In genomic region chrX:72308566-72309296, GRCh38 we compare ENCODE assay signal across 9 cellular contexts. TPM values are rescaled to one million over a fixed set of nuclear protein-coding genes. Genes with fewer than 3 reads are reported as not detected.
A peak's percentile ranks its signal among the peaks of the same experiment; 100 is the strongest.
DNase-seq lines count a peak whose midpoint lies in the region; ATAC-seq and TF ChIP-seq lines count a peak whose summit lies in the region.
"Had no signal": no experiment of that assay in that cellular context is flagged by ENCODE, and none has a peak within 500 bp of the region (broad histone marks: within the 10 kb centered on the region; RNA-seq: fewer than 3 reads in every experiment).

No MANE protein-coding gene starts in this region.

- H3K9me3 Mint-ChIP-seq in activated CD4-positive, alpha-beta T cell treated with anti-CD3 and anti-CD28 coated beads, Interleukin-2, amount 10 ng/mL, durations not matched to agents 7 days and 5 days: no peaks in the 10 kb centered on the region

- ATAC-seq in GM21529 (IDR thresholded peaks at IDR 0.05; ENCODE audit: unreplicated experiment): peak; percentile 48

- no peaks in the 10 kb centered on the region for H3K36me3 Mint-ChIP-seq in activated CD4-positive, alpha-beta T cell treated with anti-CD3 and anti-CD28 coated beads, Interleukin-2, amount 10 ng/mL, durations not matched to agents 7 days and 5 days (ENCODE audit: low read depth)

- no peak for TF ChIP-seq CTCF in epithelial cell of esophagus (IDR thresholded peaks at IDR 0.05; ENCODE audit: insufficient read depth, low read depth, low read length, missing control alignments)

- peaks cover 24% of the 10 kb centered on the region for H3K4me1 Mint-ChIP-seq in activated CD4-positive, alpha-beta T cell treated with anti-CD3 and anti-CD28 coated beads, Interleukin-2, amount 10 ng/mL, durations not matched to agents 7 days and 5 days

- H3K27me3 ChIP-seq in BLaER1: peaks cover 68% of the 10 kb centered on the region

- no peak overlapping the region for H3K27ac ChIP-seq in BLaER1

- CTCF ChIA-PET in activated CD4-positive, alpha-beta T cell treated with anti-CD3 and anti-CD28 coated beads, Interleukin-2, amount 10 ng/mL, durations not matched to agents 7 days and 5 days (lab: Charles Lee): no interaction called here

- DNase-seq in NCI-H2081 treated with DMSO at 0.1 percent for 48 hours (lab: John Stamatoyannopoulos, UW) (peak; percentile 41), epithelial cell of esophagus (ENCODE audit: low read depth) (peak; percentile 72), mesenteric fat pad (ENCODE audit: low spot score) (peak; percentile 85), stromal cell of bone marrow (ENCODE audit: low read depth) (peak; percentile 28), GF-D8 (lab: John Stamatoyannopoulos, UW) (no peak)
- no peak for DNase-seq in activated CD4-positive, alpha-beta T cell treated with anti-CD3 and anti-CD28 coated beads, Interleukin-2, amount 10 ng/mL, durations not matched to agents 7 days and 5 days

- H3K9me3 ChIP-seq in BLaER1: peaks cover 18% of the 10 kb centered on the region; the same call in 1 of the 2 replicates

- no peak overlapping the region for H3K9ac ChIP-seq in BLaER1

- peaks cover 51% of the 10 kb centered on the region for H3K27me3 Mint-ChIP-seq in activated CD4-positive, alpha-beta T cell treated with anti-CD3 and anti-CD28 coated beads, Interleukin-2, amount 10 ng/mL, durations not matched to agents 7 days and 5 days

- H3K4me3 ChIP-seq in BLaER1 (no peak overlapping the region), epithelial cell of esophagus (ENCODE audit: low read length) (peak overlapping the region; percentile 26)

- POLR2A ChIA-PET in activated CD4-positive, alpha-beta T cell treated with anti-CD3 and anti-CD28 coated beads, Interleukin-2, amount 10 ng/mL, durations not matched to agents 7 days and 5 days (lab: Charles Lee): interaction anchor here (0.6 kb wide), 1 partner anchor 10 kb away, joined by 4 read pairs; no protein-coding TSS in a partner anchor

- no peaks in the 10 kb centered on the region for H3K36me3 ChIP-seq in BLaER1

- no peak overlapping the region for H3K27ac Mint-ChIP-seq in activated CD4-positive, alpha-beta T cell treated with anti-CD3 and anti-CD28 coated beads, Interleukin-2, amount 10 ng/mL, durations not matched to agents 7 days and 5 days

- peak overlapping the region; percentile 60 for H3K4me2 ChIP-seq in BLaER1

- H4K20me1 ChIP-seq in BLaER1: peaks cover 47% of the 10 kb centered on the region

- H3K4me3 Mint-ChIP-seq in activated CD4-positive, alpha-beta T cell treated with anti-CD3 and anti-CD28 coated beads, Interleukin-2, amount 10 ng/mL, durations not matched to agents 7 days and 5 days: peak overlapping the region; percentile 30

- H3K4me1 ChIP-seq in BLaER1: peaks cover 7% of the 10 kb centered on the region

RNA-seq across cellular contexts. Expression of gene CITED1, which starts 3.0 kb away (rescaled TPM):
- not detected for total RNA-seq in activated CD4-positive, alpha-beta T cell treated with anti-CD3 and anti-CD28 coated beads, Interleukin-2, amount 10 ng/mL, durations not matched to agents 7 days and 5 days
- total RNA-seq in mesenteric fat pad: 4.1 TPM
- total RNA-seq: kidney epithelial cell had no signal

RNA-seq across cellular contexts. Expression of gene RPS4X, which starts 31.7 kb away (rescaled TPM):
- total RNA-seq in activated CD4-positive, alpha-beta T cell treated with anti-CD3 and anti-CD28 coated beads, Interleukin-2, amount 10 ng/mL, durations not matched to agents 7 days and 5 days: 100 to 1,000 TPM; 937 to 973 TPM
- total RNA-seq in mesenteric fat pad: 674 TPM

Comparison
In these comparisons a context has a peak if more than half of its experiments do, and no peak if none do; other contexts are left out.
1. DNase-seq: peak in NCI-H2081 treated with DMSO at 0.1 percent for 48 hours (single experiment), epithelial cell of esophagus (single experiment), mesenteric fat pad (single experiment) and stromal cell of bone marrow (single experiment); none in activated CD4-positive, alpha-beta T cell treated with anti-CD3 and anti-CD28 coated beads, Interleukin-2, amount 10 ng/mL, durations not matched to agents 7 days and 5 days (single experiment) and GF-D8 (single experiment).